ENCODE assay signal across 10 cellular contexts in genomic region chr22:28822930-28823481, GRCh38. TPM values are rescaled to one million over a fixed set of nuclear protein-coding genes. Genes with fewer than 3 reads are reported as not detected.
DNase-seq lines count a peak whose midpoint lies in the region; ATAC-seq and TF ChIP-seq lines count a peak whose summit lies in the region.
"Had no signal": no experiment of that assay in that cellular context is flagged by ENCODE, and none has a peak within 500 bp of the region (broad histone marks: within the 10 kb centered on the region; RNA-seq: fewer than 3 reads in every experiment).

No MANE protein-coding gene starts in this region.

- no peak overlapping the region for H2BK12ac ChIP-seq in neuronal stem cell (ENCODE audit: low read length)

- H3K4me1 ChIP-seq in HAP-1 (peaks cover 11% of the 10 kb centered on the region), neuronal stem cell (ENCODE audit: control insufficient read depth in 2 of 2, insufficient read depth in 1 of 2, low read depth in 1 of 2, low read length in 2 of 2) (peaks cover 6 to 27% of the 10 kb centered on the region in 2 donors), psoas muscle (peaks cover 12% of the 10 kb centered on the region), SK-N-SH (ENCODE audit: control insufficient read depth in 1 of 2, insufficient read depth in 2 of 2, low read depth in 1 of 2, low read length in 1 of 2) (peaks cover 0 to 6% of the 10 kb centered on the region in 2 experiments; a peak in 1 of 4 replicates)

- no peak overlapping the region for H2BK5ac ChIP-seq in neuronal stem cell (ENCODE audit: low read length)

- H3K79me1 ChIP-seq in neuronal stem cell (ENCODE audit: low read depth, low read length) = no peaks in the 10 kb centered on the region

- H3K4me3 ChIP-seq in HAP-1 (no peak overlapping the region), neuronal stem cell (ENCODE audit: low read length in 2 of 2) (no peak overlapping the region), psoas muscle (no peak overlapping the region), SK-N-SH (ENCODE audit: low read depth in 2 of 2, low read length in 1 of 2) (no peak overlapping the region)
- H3K4me3 ChIP-seq: ovary, upper lobe of left lung had no signal

- no peaks in the 10 kb centered on the region for H3F3A ChIP-seq in SK-N-SH (replicated peaks; ENCODE audit: insufficient read depth)

- no peak overlapping the region for H2BK15ac ChIP-seq in neuronal stem cell (ENCODE audit: low read length)

- H3K9ac ChIP-seq in neuronal stem cell (ENCODE audit: low read depth, low read length, poor library complexity) = no peak overlapping the region
- no peak overlapping the region for H3K9ac ChIP-seq in SK-N-SH

- no peak overlapping the region for H3K18ac ChIP-seq in neuronal stem cell (ENCODE audit: low read length)

- H2AFZ ChIP-seq in neuronal stem cell (ENCODE audit: low read length) = no peak overlapping the region
- no peak overlapping the region for H2AFZ ChIP-seq in SK-N-SH (ENCODE audit: low read depth)

- POLR2A ChIA-PET in SK-N-SH (lab: Yijun Ruan, JAX) = no interaction called here

- H3K36me3 ChIP-seq in HAP-1 (replicated peaks) (0 out of 2 replicates have a peak, but pooled peaks cover 3% of the 10 kb centered on the region), neuronal stem cell (replicated peaks in 1 of 2; ENCODE audit: control insufficient read depth in 2 of 2, insufficient read depth in 2 of 2, low read length in 2 of 2) (no peaks in the 10 kb centered on the region), psoas muscle (ENCODE audit: insufficient read depth in 1 of 2, low read depth in 1 of 2) (no peaks in the 10 kb centered on the region), SK-N-SH (replicated peaks in 1 of 2; ENCODE audit: control insufficient read depth in 1 of 2, insufficient read depth in 2 of 2, low read length in 1 of 2) (no peaks in the 10 kb centered on the region)
- H3K36me3 ChIP-seq: ovary had no signal

- H3K9me2 ChIP-seq in SK-N-SH = no peaks in the 10 kb centered on the region

- H3K27ac ChIP-seq in neuronal stem cell (replicated peaks; ENCODE audit: low read length) (peak overlapping the region; percentile 17), psoas muscle (no peak overlapping the region), SK-N-SH (ENCODE audit: low read depth in 2 of 2, low read length in 1 of 2) (no peak overlapping the region)
- H3K27ac ChIP-seq: ovary had no signal

- no peaks in the 10 kb centered on the region for H3K9me3 ChIP-seq in HAP-1
- peaks cover 0 to 5% of the 10 kb centered on the region in 2 donors for H3K9me3 ChIP-seq in neuronal stem cell (replicated peaks in 1 of 2; ENCODE audit: control insufficient read depth in 2 of 2, insufficient read depth in 1 of 2, low read depth in 1 of 2, low read length in 2 of 2)
- H3K9me3 ChIP-seq in psoas muscle = no peaks in the 10 kb centered on the region
- H3K9me3 ChIP-seq in SK-N-SH = no peaks in the 10 kb centered on the region
- H3K9me3 ChIP-seq: ovary, upper lobe of left lung had no signal

- H3K4me2 ChIP-seq in neuronal stem cell (ENCODE audit: insufficient read depth, low read length, poor library complexity, severe bottlenecking) = no peak overlapping the region
- H3K4me2 ChIP-seq in SK-N-SH = no peak overlapping the region

- WGBS in neuronal stem cell (ENCODE audit: extremely low coverage in 2 of 2, insufficient read length in 2 of 2, insufficient replicate concordance in 1 of 2), 2 donors = no CpG with 5 or more reads among the region's 2 CpGs
- WGBS in psoas muscle, 3 donors = 66 to 92% (median 88%) methylated on average over 2 of the region's 2 CpGs
- 83% methylated on average over 2 of the region's 2 CpGs for WGBS in SK-N-SH (ENCODE audit: low lambda C conversion rate)

- H3K14ac ChIP-seq in neuronal stem cell (ENCODE audit: low read length) = no peak overlapping the region

- H3K4me3 Mint-ChIP-seq in activated T-helper 2 cell treated with anti-CD3 and anti-CD28 coated beads, Interferon-gamma antibody, Interleukin-2, Interleukin-4, amounts not matched to agents 10 μg/mL and 5 μg/mL and 100 μg/mL, durations not matched to agents 14 hours and 24 hours and 36 hours (ENCODE audit: low read depth) = peak overlapping the region; percentile 37

- H3K27me3 Mint-ChIP-seq in activated T-helper 2 cell treated with anti-CD3 and anti-CD28 coated beads, Interferon-gamma antibody, Interleukin-2, Interleukin-4, amounts not matched to agents 10 μg/mL and 5 μg/mL and 100 μg/mL, durations not matched to agents 14 hours and 24 hours and 36 hours (ENCODE audit: low read depth) = no peaks in the 10 kb centered on the region

- no peaks in the 10 kb centered on the region for H4K20me1 ChIP-seq in SK-N-SH (ENCODE audit: insufficient read depth)

- no peaks in the 10 kb centered on the region for H3K27me3 ChIP-seq in HAP-1 (ENCODE audit: low read depth)
- H3K27me3 ChIP-seq in neuronal stem cell (ENCODE audit: control insufficient read depth in 3 of 3, insufficient read depth in 3 of 3, low read depth in 1 of 3, low read length in 3 of 3) = no peaks in the 10 kb centered on the region
- H3K27me3 ChIP-seq in psoas muscle (ENCODE audit: insufficient read depth in 3 of 3, low read length in 2 of 3) = no peaks in the 10 kb centered on the region
- H3K27me3 ChIP-seq in SK-N-SH (ENCODE audit: insufficient read depth) = no peaks in the 10 kb centered on the region
- H3K27me3 ChIP-seq: ovary, upper lobe of left lung had no signal

- intact Hi-C loops in activated T-helper 2 cell treated with anti-CD3 and anti-CD28 coated beads, Interferon-gamma antibody, Interleukin-2, Interleukin-4, amounts not matched to agents 10 μg/mL and 5 μg/mL and 100 μg/mL, durations not matched to agents 14 hours and 24 hours and 36 hours (cut with micrococcal nuclease) = loop anchor here (10.0 kb wide), 1 partner anchor 148 kb away; the partner anchor contains the start of gene TTC28
- intact Hi-C loops in psoas muscle (cut with DNase I) = no loop called here

- no peak overlapping the region for H4K91ac ChIP-seq in neuronal stem cell (ENCODE audit: low read depth, low read length, poor library complexity)

- H3K4me1 Mint-ChIP-seq in activated T-helper 2 cell treated with anti-CD3 and anti-CD28 coated beads, Interferon-gamma antibody, Interleukin-2, Interleukin-4, amounts not matched to agents 10 μg/mL and 5 μg/mL and 100 μg/mL, durations not matched to agents 14 hours and 24 hours and 36 hours (ENCODE audit: low read depth) = peaks cover 60% of the 10 kb centered on the region

- H3K9me3 Mint-ChIP-seq in activated T-helper 2 cell treated with anti-CD3 and anti-CD28 coated beads, Interferon-gamma antibody, Interleukin-2, Interleukin-4, amounts not matched to agents 10 μg/mL and 5 μg/mL and 100 μg/mL, durations not matched to agents 14 hours and 24 hours and 36 hours = no peaks in the 10 kb centered on the region

- CTCF ChIA-PET in SK-N-SH (lab: Yijun Ruan, JAX) = interaction anchor here (2.0 kb wide), 1 partner anchor 222 kb away, joined by 10 read pairs; no protein-coding TSS in a partner anchor

- TF ChIP-seq RAD21 in SK-N-SH (IDR thresholded peaks at IDR 0.05; ENCODE audit: low read length) = no peak

- no peak overlapping the region for H2BK120ac ChIP-seq in neuronal stem cell (ENCODE audit: low read depth, low read length)

- TF ChIP-seq CTCF in psoas muscle (IDR thresholded peaks at IDR 0.05) (no peak), SK-N-SH (IDR thresholded peaks at IDR 0.05) (no peak)

- peaks cover 50% of the 10 kb centered on the region for H3K36me3 Mint-ChIP-seq in activated T-helper 2 cell treated with anti-CD3 and anti-CD28 coated beads, Interferon-gamma antibody, Interleukin-2, Interleukin-4, amounts not matched to agents 10 μg/mL and 5 μg/mL and 100 μg/mL, durations not matched to agents 14 hours and 24 hours and 36 hours (ENCODE audit: low read depth)

- ATAC-seq in psoas muscle = no peak
- ATAC-seq in GM19324 (IDR thresholded peaks at IDR 0.05; ENCODE audit: low FRiP score, unreplicated experiment) = no peak

- TF ChIP-seq EP300 in SK-N-SH (IDR thresholded peaks at IDR 0.05; ENCODE audit: borderline replicate concordance in 1 of 2, low read depth in 1 of 2, low read length in 1 of 2) = no peak

- no peak overlapping the region for H4K8ac ChIP-seq in neuronal stem cell (ENCODE audit: low read depth, low read length)

- in situ Hi-C loops in HAP-1 (cut with MboI; ENCODE audit: low sequenced_read_pairs) = no loop called here

- H3K23ac ChIP-seq in neuronal stem cell (ENCODE audit: low read depth, low read length, poor library complexity) = no peak overlapping the region

- no peaks in the 10 kb centered on the region for H3K79me2 ChIP-seq in SK-N-SH (ENCODE audit: insufficient read depth)

- DNase-seq in HAP-1 (ENCODE audit: low spot score in 2 of 2) (peak; percentile 39 to 63), NCI-H2029 (lab: John Stamatoyannopoulos, UW) (peak; percentile 94), neuronal stem cell (ENCODE audit: low spot score) (peak; percentile 37), psoas muscle (no peak), SK-N-SH (no peak), H4 (ENCODE audit: low spot score) (no peak)
- peak; percentile 45 for DNase-seq in activated T-helper 2 cell treated with anti-CD3 and anti-CD28 coated beads, Interferon-gamma antibody, Interleukin-2, Interleukin-4, amounts not matched to agents 10 μg/mL and 5 μg/mL and 100 μg/mL, durations not matched to agents 14 hours and 24 hours and 36 hours (ENCODE audit: low spot score)

- no peak overlapping the region for H2AK5ac ChIP-seq in neuronal stem cell (ENCODE audit: low read depth, low read length)

- no peak overlapping the region for H3K4ac ChIP-seq in neuronal stem cell (ENCODE audit: low read length)

- H3K27ac Mint-ChIP-seq in activated T-helper 2 cell treated with anti-CD3 and anti-CD28 coated beads, Interferon-gamma antibody, Interleukin-2, Interleukin-4, amounts not matched to agents 10 μg/mL and 5 μg/mL and 100 μg/mL, durations not matched to agents 14 hours and 24 hours and 36 hours = peak overlapping the region; percentile 89

RNA-seq across cellular contexts. Expression of gene XBP1, which starts 22.6 kb away (rescaled TPM):
- 146 and 152 TPM in 2 replicates for total RNA-seq in activated T-helper 2 cell treated with anti-CD3 and anti-CD28 coated beads, Interferon-gamma antibody, Interleukin-2, Interleukin-4, amounts not matched to agents 10 μg/mL and 5 μg/mL and 100 μg/mL, durations not matched to agents 14 hours and 24 hours and 36 hours
- polyA plus RNA-seq in neuronal stem cell (2013, experiment 1 of 2) = 47.9 TPM
- polyA plus RNA-seq in neuronal stem cell (2013, experiment 2 of 2) = 46.0 TPM
- 100 to 1,000 TPM in 2 of 4 donors, 10 to 100 TPM in 2; 38.9 to 151 (median 98.8) TPM for total RNA-seq in psoas muscle
- polyA plus RNA-seq in psoas muscle (100 to 1,000 TPM in 2 of 3 donors, 10 to 100 TPM in 1; 82.6 to 173 (median 110) TPM), SK-N-SH (2012; rRNA removed) (55.6 and 67.6 TPM in 2 replicates)
- polyA plus RNA-seq in SK-N-SH (2012; cell fraction: cytosol; rRNA removed) = 54.5 and 55.5 TPM in 2 replicates
- 59.8 and 81.9 TPM in 2 replicates for polyA plus RNA-seq in SK-N-SH (2012; cell fraction: nucleus; rRNA removed)
- 122 and 124 TPM in 2 replicates for total RNA-seq in H4 (2014; rRNA removed; shearing (Covaris generic))

RNA-seq across cellular contexts. Expression of gene CCDC117, which starts 50.5 kb away (rescaled TPM):
- 33.9 and 38.6 TPM in 2 replicates for total RNA-seq in activated T-helper 2 cell treated with anti-CD3 and anti-CD28 coated beads, Interferon-gamma antibody, Interleukin-2, Interleukin-4, amounts not matched to agents 10 μg/mL and 5 μg/mL and 100 μg/mL, durations not matched to agents 14 hours and 24 hours and 36 hours
- 32.5 TPM for polyA plus RNA-seq in neuronal stem cell (2013, experiment 1 of 2)
- polyA plus RNA-seq in neuronal stem cell (2013, experiment 2 of 2) = 33.6 TPM
- total RNA-seq in psoas muscle = 10 to 100 TPM; 19.9 to 29.4 (median 28.1) TPM
- 10 to 100 TPM in 2 of 3 donors, 1 to 10 TPM in 1; 9.1 to 39.1 (median 14.8) TPM for polyA plus RNA-seq in psoas muscle
- polyA plus RNA-seq in SK-N-SH (2012; rRNA removed) = 4.2 and 4.5 TPM in 2 replicates
- 6.3 and 7.3 TPM in 2 replicates for polyA plus RNA-seq in SK-N-SH (2012; cell fraction: cytosol; rRNA removed)
- 3.4 and 4.6 TPM in 2 replicates for polyA plus RNA-seq in SK-N-SH (2012; cell fraction: nucleus; rRNA removed)
- total RNA-seq in H4 (2014; rRNA removed; shearing (Covaris generic)) = 16.0 and 17.2 TPM in 2 replicates

Comparison
In these comparisons a context has a peak if more than half of its experiments do, and no peak if none do; other contexts are left out.
1. DNase-seq: peak in HAP-1 (2 of 2), NCI-H2029 (single experiment), activated T-helper 2 cell treated with anti-CD3 and anti-CD28 coated beads, Interferon-gamma antibody, Interleukin-2, Interleukin-4, amounts not matched to agents 10 μg/mL and 5 μg/mL and 100 μg/mL, durations not matched to agents 14 hours and 24 hours and 36 hours (single experiment) and neuronal stem cell (single experiment); none in psoas muscle (0 of 2), SK-N-SH (single experiment) and H4 (single experiment).